ENCODE assay signal across 25 cellular contexts in the genomic region with DNA sequence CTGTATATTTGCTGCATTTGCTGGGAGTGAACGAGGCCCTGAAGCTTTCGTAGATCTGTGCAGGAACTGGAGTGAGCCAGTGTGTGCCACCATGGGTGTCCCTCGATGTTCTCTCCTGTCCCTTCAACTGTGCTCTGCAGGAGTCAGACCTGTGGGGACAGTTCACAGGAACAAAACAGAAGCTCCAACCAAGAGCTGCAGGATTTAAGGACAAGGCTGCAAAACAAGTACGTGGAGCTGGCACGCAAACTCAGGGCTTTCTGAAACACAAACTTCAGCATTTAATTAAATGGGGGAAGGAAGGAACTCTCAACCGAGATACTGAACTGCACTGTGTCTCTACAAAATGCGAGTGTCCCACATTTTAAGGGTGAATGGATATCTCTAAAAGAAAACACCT. TPM values are rescaled to one million over a fixed set of nuclear protein-coding genes. Genes with fewer than 3 reads are reported as not detected.
DNase-seq lines count a peak whose midpoint lies in the region; ATAC-seq and TF ChIP-seq lines count a peak whose summit lies in the region.
"Had no signal": no experiment of that assay in that cellular context is flagged by ENCODE, and none has a peak within 500 bp of the region (broad histone marks: within the 10 kb centered on the region; RNA-seq: fewer than 3 reads in every experiment).

No MANE protein-coding gene starts in this region.

- no peaks in the 10 kb centered on the region for H3K27me3 Mint-ChIP-seq in naive B cell

- H2BK120ac ChIP-seq in IMR-90 (ENCODE audit: low read depth, low read length): peak overlapping the region; percentile 26; the same call in 1 of the 2 replicates

- H3K9ac ChIP-seq in IMR-90 (ENCODE audit: low read depth, low read length): no peak overlapping the region

- no peak overlapping the region for H2AFZ ChIP-seq in IMR-90 (replicated peaks; ENCODE audit: low read length, poor library complexity)

- H3K4me3 ChIP-seq in A673 (ENCODE audit: low read depth, low read length, poor library complexity, severe bottlenecking) (no peak overlapping the region), IMR-90 (ENCODE audit: insufficient read depth, low read depth, low read length) (no peak overlapping the region)
- H3K4me3 ChIP-seq: adrenal gland, skin epidermis, suprapubic skin, uterus had no signal

- POLR2A ChIA-PET in A673 (lab: Charles Lee; ENCODE audit: low non-redundant PET) (no interaction called here), IMR-90 (lab: Charles Lee; ENCODE audit: unreplicated experiment) (interaction anchor here (0.6 kb wide), 1 partner anchor 167 kb away, joined by 3 read pairs; no protein-coding TSS in a partner anchor)

- peak overlapping the region; percentile 40; the same call in 1 of the 2 replicates for H4K91ac ChIP-seq in IMR-90 (ENCODE audit: insufficient read depth, low read depth, low read length)

- H3K27ac ChIP-seq in A673 (ENCODE audit: low read depth, low read length, poor library complexity, severe bottlenecking) (peak overlapping the region; percentile 58), IMR-90 (ENCODE audit: insufficient read depth, low read length) (no peak overlapping the region)
- H3K27ac ChIP-seq: adrenal gland, skin epidermis, suprapubic skin, uterus had no signal

- H3K36me3 Mint-ChIP-seq in naive B cell: peaks cover 0 to 12% of the 10 kb centered on the region in 2 donors

- no peaks in the 10 kb centered on the region for H3K27me3 ChIP-seq in A673 (replicated peaks; ENCODE audit: insufficient read depth, low read depth, low read length, poor library complexity)
- no peaks in the 10 kb centered on the region for H3K27me3 ChIP-seq in IMR-90 (ENCODE audit: control insufficient read depth, insufficient read depth, low read length)
- H3K27me3 ChIP-seq: adrenal gland, suprapubic skin, uterus had no signal

- H3K56ac ChIP-seq in IMR-90 (ENCODE audit: extremely low read depth, insufficient read depth, low read length): no peak overlapping the region

- no peak overlapping the region for H3K4me2 ChIP-seq in IMR-90 (ENCODE audit: low read depth, low read length)

- H3K4me1 ChIP-seq in A673 (ENCODE audit: insufficient read depth, low read length, poor library complexity, severe bottlenecking) (peaks cover 43% of the 10 kb centered on the region), IMR-90 (ENCODE audit: control insufficient read depth, insufficient read depth, low read length) (peaks cover 16% of the 10 kb centered on the region)
- H3K4me1 ChIP-seq: adrenal gland, suprapubic skin, uterus had no signal

- H3K4me1 Mint-ChIP-seq in naive B cell: peaks cover 41 to 72% (median 66%) of the 10 kb centered on the region in 3 donors

- 100% methylated on average over 3 of the region's 7 CpGs; no CpG with 5 or more reads in 1 of the 2 experiments for WGBS in IMR-90 (ENCODE audit: extremely low coverage in 2 of 2, insufficient read length in 1 of 2), 2 experiments

- H4K8ac ChIP-seq in IMR-90 (ENCODE audit: low read depth in 2 of 2, low read length in 2 of 2): peak overlapping the region; percentile 8 to 57; a peak in 2 of 4 replicates

- BruUV-seq in A673 (replicated peaks; lab: Mats Ljungman, UMichigan): no TSS peak
- no TSS peak for BruUV-seq in IMR-90 (replicated peaks; lab: Mats Ljungman, UMichigan)

- DNase-seq in A673 (ENCODE audit: low spot score): no peak
- DNase-seq in IMR-90: no peak
- peak; percentile 48 for DNase-seq in cerebellar cortex (ENCODE audit: low spot score)
- no peak for DNase-seq in naive B cell
- DNase-seq in activated CD4-positive, alpha-beta T cell treated with anti-CD3 and anti-CD28 coated beads, Interleukin-2, amount 50 U/mL, for 4 hours: no peak
- no peak for DNase-seq in activated CD4-positive, alpha-beta T cell treated with anti-CD3 and anti-CD28 coated beads, Interleukin-2, amount 50 U/mL, for 48 hours
- DNase-seq in AG20443 (ENCODE audit: low spot score): no peak
- no peak for DNase-seq in activated naive CD4-positive, alpha-beta T cell treated with anti-CD3 and anti-CD28 coated beads, Interleukin-2, amount 50 U/mL, for 16 hours
- DNase-seq: ACHN; activated CD4-positive, alpha-beta T cell treated with anti-CD3 and anti-CD28 coated beads for 48 hours; activated naive CD4-positive, alpha-beta T cell; activated T-cell treated with anti-CD3 and anti-CD28 coated beads, Interleukin-2, amount 50 U/mL, for 48 hours; adrenal gland; cortex of kidney; DND-41; HFFc6; islet precursor cell; NCI-H1694; NCI-H2171 treated with DMSO at 0.1 percent for 48 hours; NCI-H526; stimulated activated CD4-positive, alpha-beta T cell treated with anti-CD3 and anti-CD28 coated beads, Interleukin-1b, Interleukin-23, amount 100 ng/mL, for 48 hours; T-helper 2 cell; uterus had no signal

- H3K79me1 ChIP-seq in IMR-90 (ENCODE audit: low read depth in 1 of 2, low read length in 2 of 2): peaks cover 5 to 62% of the 10 kb centered on the region in 2 experiments; a peak in 3 of 4 replicates

- H3K4ac ChIP-seq in IMR-90 (ENCODE audit: low read depth, low read length): peak overlapping the region; percentile 45

- intact Hi-C loops in A673 (cut with micrococcal nuclease; ENCODE audit: unreplicated experiment): no loop called here
- intact Hi-C loops in IMR-90 (cut with micrococcal nuclease): no loop called here

- no peak for TF ChIP-seq CTCF in A673 (conservative IDR thresholded peaks at IDR 0.05; ENCODE audit: low read depth, low read length)
- no peak for TF ChIP-seq CTCF in IMR-90 (conservative IDR thresholded peaks at IDR 0.05; ENCODE audit: low read depth, low read length)

- no peak for TF ChIP-seq POLR2A in IMR-90 (IDR thresholded peaks at IDR 0.05; ENCODE audit: low read depth, low read length)

- in situ Hi-C loops in IMR-90 (cut with MboI; ENCODE audit: low sequenced_read_pairs): no loop called here

- peak overlapping the region; percentile 37; the same call in 1 of the 2 replicates for H3K14ac ChIP-seq in IMR-90 (replicated peaks; ENCODE audit: low read depth, low read length)

- H2BK20ac ChIP-seq in IMR-90 (ENCODE audit: low read depth, low read length): no peak overlapping the region

- dilution Hi-C loops in IMR-90 (cut with HindIII; ENCODE audit: low sequenced_read_pairs, unreplicated experiment): no loop called here

- peak overlapping the region in 5 of 6 donors; percentile 42 to 95 (median 69) for H3K27ac Mint-ChIP-seq in naive B cell
- H3K27ac Mint-ChIP-seq: HFFc6 had no signal

- no peaks in the 10 kb centered on the region for H3K9me3 Mint-ChIP-seq in naive B cell
- H3K9me3 Mint-ChIP-seq: HFFc6 had no signal

- CTCF ChIA-PET in A673 (lab: Charles Lee) (no interaction called here), IMR-90 (lab: Yijun Ruan, JAX) (no interaction called here)

- no peak for TF ChIP-seq RAD21 in IMR-90 (IDR thresholded peaks at IDR 0.05; ENCODE audit: low read length)

- no peak overlapping the region for H2BK15ac ChIP-seq in IMR-90 (ENCODE audit: low read depth, low read length)

- peak overlapping the region; percentile 60; the same call in 1 of the 2 replicates for H3K23ac ChIP-seq in IMR-90 (ENCODE audit: low read depth, low read length)

- no peak overlapping the region for H3K18ac ChIP-seq in IMR-90 (ENCODE audit: low read depth, low read length)

- H3K36me3 ChIP-seq in A673 (ENCODE audit: insufficient read depth, low read length, poor library complexity, severe bottlenecking) (peaks cover 21% of the 10 kb centered on the region), IMR-90 (ENCODE audit: control insufficient read depth, insufficient read depth, low read length) (peaks cover 10% of the 10 kb centered on the region; the same call in 1 of the 2 replicates)
- H3K36me3 ChIP-seq: adrenal gland, suprapubic skin, uterus had no signal

- peak overlapping the region; percentile 77 for H2AK9ac ChIP-seq in IMR-90 (replicated peaks; ENCODE audit: low read depth, low read length, poor library complexity)

- peak overlapping the region; percentile 0; the same call in 1 of the 2 replicates for H4K5ac ChIP-seq in IMR-90 (ENCODE audit: low read depth, low read length)

- H2AK5ac ChIP-seq in IMR-90 (ENCODE audit: low read depth, low read length): peak overlapping the region; percentile 35; the same call in 1 of the 2 replicates

- H3K9me1 ChIP-seq in IMR-90 (ENCODE audit: insufficient read depth, low read length): peaks cover 17% of the 10 kb centered on the region

- H2BK5ac ChIP-seq in IMR-90 (ENCODE audit: low read depth, low read length, poor library complexity, severe bottlenecking): peak overlapping the region; percentile 9

- ATAC-seq in IMR-90 (ENCODE audit: low read depth) (no peak), naive B cell (ENCODE audit: low read depth in 2 of 2) (no peak)

- peak overlapping the region in 1 of 8 donors; percentile 26 for H3K4me3 Mint-ChIP-seq in naive B cell
- H3K4me3 Mint-ChIP-seq: HFFc6 had no signal

- H4K20me1 ChIP-seq in IMR-90 (ENCODE audit: insufficient read depth, low read length): peaks cover 66% of the 10 kb centered on the region

- H3K9me3 ChIP-seq in A673 (ENCODE audit: low read depth, low read length, poor library complexity, severe bottlenecking): no peaks in the 10 kb centered on the region
- H3K9me3 ChIP-seq in IMR-90 (ENCODE audit: control insufficient read depth, insufficient read depth, low read length): no peaks in the 10 kb centered on the region
- H3K9me3 ChIP-seq: adrenal gland, suprapubic skin, uterus had no signal

TF ChIP-seq in IMR-90, 13 proteins besides CTCF, POLR2A, EP300 and RAD21 (continues in another document):
- TF ChIP-seq ELK1 (IDR thresholded peaks at IDR 0.05; ENCODE audit: borderline replicate concordance, low read depth, low read length) (no peak), BHLHE40 (IDR thresholded peaks at IDR 0.05; ENCODE audit: low read depth, low read length) (no peak)

RNA-seq across cellular contexts. Expression of gene BASP1, which starts 24.2 kb away (rescaled TPM):
- total RNA-seq in A673 (2021) (394 and 397 TPM in 2 replicates), IMR-90 (2012; rRNA removed) (39.6 and 70.5 TPM in 2 replicates)
- polyA plus RNA-seq in IMR-90 (2012; rRNA removed) (103 and 121 TPM in 2 replicates), naive B cell (ENCODE audit: low read depth in 6 of 6) (100 to 1,000 TPM in 2 of 6 donors, 10 to 100 TPM in 4; 64.4 to 149 (median 82.2) TPM)
- polyA plus RNA-seq in IMR-90 (2012; cell fraction: cytosol; rRNA removed): 112 and 166 TPM in 2 replicates
- polyA plus RNA-seq in IMR-90 (2012; cell fraction: nucleus; rRNA removed; ENCODE audit: low replicate concordance): 48.2 and 69.4 TPM in 2 replicates
